ENCODE assay signal across 5 cellular contexts in genomic region chr13:31543190-31543589, GRCh38.
"Had no signal": no experiment of that assay in that cellular context is flagged by ENCODE, and none has a peak within 500 bp of the region (broad histone marks: within the 10 kb centered on the region; RNA-seq: fewer than 3 reads in every experiment).

No MANE protein-coding gene starts in this region.

- H3K9me3 Mint-ChIP-seq: GM23338, H9 had no signal

- H3K4me3 ChIP-seq: GM23338, K562 had no signal

- DNase-seq: H9, HCEC 1CT, IMR-90 had no signal

- H3K27ac Mint-ChIP-seq: GM23338, H9 had no signal

- H3K4me3 Mint-ChIP-seq: GM23338, H9 had no signal

- H3K4me1 Mint-ChIP-seq: GM23338, H9 had no signal
